Comparison of ENCODE assay signal across 10 cellular contexts in the genomic region with DNA sequence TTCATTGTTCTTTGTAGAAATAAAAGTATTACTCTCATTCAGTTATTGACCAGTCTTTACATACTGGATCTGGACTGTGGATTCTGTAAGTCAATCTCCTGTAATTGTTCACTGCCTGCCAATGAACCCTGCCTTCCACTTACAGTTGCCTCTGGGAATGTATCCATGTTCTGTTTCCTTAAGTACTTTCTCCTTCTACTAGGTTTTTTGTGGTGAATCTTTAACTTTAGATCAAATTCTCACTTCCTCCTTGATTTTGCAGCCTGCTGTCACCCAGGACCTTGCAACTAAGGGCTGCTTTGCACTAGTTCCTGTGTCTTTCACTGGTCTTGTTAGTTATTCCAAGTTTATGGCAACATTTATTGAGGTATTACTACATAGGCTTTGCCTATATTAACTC. TPM values are rescaled to one million over a fixed set of nuclear protein-coding genes. Genes with fewer than 3 reads are reported as not detected.
DNase-seq lines count a peak whose midpoint lies in the region; ATAC-seq lines count a peak whose summit lies in the region.
"Had no signal": no experiment of that assay in that cellular context is flagged by ENCODE, and none has a peak within 500 bp of the region (broad histone marks: within the 10 kb centered on the region; RNA-seq: fewer than 3 reads in every experiment).

No MANE protein-coding gene starts in this region.

- DNase-seq in GM19240 (ENCODE audit: insufficient read length, low spot score) (peak; percentile 11), renal cortical epithelial cell (ENCODE audit: low read depth) (peak; percentile 60), left ventricle myocardium superior (no peak), NCI-H446 treated with DMSO at 0.1 percent for 48 hours (lab: John Stamatoyannopoulos, UW) (no peak), NCI-H345 (lab: John Stamatoyannopoulos, UW) (no peak)
- DNase-seq: aorta, DMS53, NCI-H2171 treated with DMSO at 0.1 percent for 48 hours had no signal

- intact Hi-C loops in left ventricle myocardium superior (cut with micrococcal nuclease), result no loop called here

- ATAC-seq in HG02610 (IDR thresholded peaks at IDR 0.05; ENCODE audit: unreplicated experiment) (peak; percentile 65), HG03457 (IDR thresholded peaks at IDR 0.05; ENCODE audit: unreplicated experiment) (peak; percentile 75), left ventricle myocardium superior (no peak)

RNA-seq across cellular contexts. Expression of a gene that starts 28.2 kb away (rescaled TPM):
- total RNA-seq in renal cortical epithelial cell (34.2 and 34.7 TPM in 2 replicates), left ventricle myocardium superior (9.3 TPM)

RNA-seq across cellular contexts. Expression of a gene that starts 28.4 kb away (rescaled TPM):
- 3.9 and 4.3 TPM in 2 replicates for total RNA-seq in renal cortical epithelial cell
- total RNA-seq in left ventricle myocardium superior, result 1.1 TPM

Comparison
In these comparisons a context has a peak if more than half of its experiments do, and no peak if none do; other contexts are left out.
1. DNase-seq: peak in GM19240 (single experiment) and renal cortical epithelial cell (single experiment); none in left ventricle myocardium superior (single experiment), NCI-H446 treated with DMSO at 0.1 percent for 48 hours (single experiment) and NCI-H345 (single experiment).